Comparison of ENCODE assay signal across 23 cellular contexts in genomic region chr4:8114456-8115202, GRCh38. TPM values are rescaled to one million over a fixed set of nuclear protein-coding genes. Genes with fewer than 3 reads are reported as not detected.
DNase-seq lines count a peak whose midpoint lies in the region; ATAC-seq and TF ChIP-seq lines count a peak whose summit lies in the region.
"Had no signal": no experiment of that assay in that cellular context is flagged by ENCODE, and none has a peak within 500 bp of the region (broad histone marks: within the 10 kb centered on the region; RNA-seq: fewer than 3 reads in every experiment).

No MANE protein-coding gene starts in this region.

- H3K4me1 ChIP-seq in gastroesophageal sphincter (peaks cover 0 to 28% (median 0%) of the 10 kb centered on the region in 3 donors), mucosa of rectum (ENCODE audit: control insufficient read depth in 2 of 2, insufficient read depth in 2 of 2, low read length in 2 of 2) (peaks cover 29 to 36% of the 10 kb centered on the region in 2 donors), aorta (ENCODE audit: control insufficient read depth in 1 of 2, insufficient read depth in 2 of 2, low read length in 2 of 2) (no peaks in the 10 kb centered on the region)
- H3K4me1 ChIP-seq: prostate gland had no signal

- intact Hi-C loops in Right ventricle myocardium inferior (cut with DNase I): no loop called here
- intact Hi-C loops in cardiac septum (cut with DNase I): no loop called here
- intact Hi-C loops in aorta (cut with DNase I): no loop called here

- H3K36me3 ChIP-seq in gastroesophageal sphincter (no peaks in the 10 kb centered on the region), mucosa of rectum (ENCODE audit: control insufficient read depth in 2 of 2, insufficient read depth in 2 of 2, low read length in 2 of 2) (no peaks in the 10 kb centered on the region), aorta (ENCODE audit: control insufficient read depth in 1 of 2, insufficient read depth in 2 of 2, low read length in 1 of 2) (no peaks in the 10 kb centered on the region)
- H3K36me3 ChIP-seq: neutrophil, prostate gland had no signal

- H3K27ac ChIP-seq in gastroesophageal sphincter: peak overlapping the region in 1 of 4 donors; percentile 8
- peak overlapping the region; percentile 92 to 93 for H3K27ac ChIP-seq in mucosa of rectum (ENCODE audit: low read depth in 2 of 2, low read length in 2 of 2)
- H3K27ac ChIP-seq in aorta (ENCODE audit: low read depth in 1 of 2, low read length in 2 of 2): no peak overlapping the region
- H3K27ac ChIP-seq: neutrophil, prostate gland had no signal

- no peak for TF ChIP-seq EP300 in gastroesophageal sphincter (IDR thresholded peaks at IDR 0.05)

- H3K27me3 ChIP-seq in gastroesophageal sphincter (no peaks in the 10 kb centered on the region), mucosa of rectum (ENCODE audit: control insufficient read depth in 2 of 2, insufficient read depth in 2 of 2, low read length in 2 of 2) (no peaks in the 10 kb centered on the region), aorta (ENCODE audit: control insufficient read depth in 1 of 2, insufficient read depth in 2 of 2, low read length in 1 of 2) (no peaks in the 10 kb centered on the region)

- H3K9me3 ChIP-seq in gastroesophageal sphincter (no peaks in the 10 kb centered on the region), mucosa of rectum (ENCODE audit: control insufficient read depth in 2 of 2, low read length in 2 of 2) (no peaks in the 10 kb centered on the region), aorta (ENCODE audit: control insufficient read depth, low read length) (no peaks in the 10 kb centered on the region)
- H3K9me3 ChIP-seq: neutrophil, prostate gland had no signal

- no peak for TF ChIP-seq POLR2A in gastroesophageal sphincter (IDR thresholded peaks at IDR 0.05)

- no peak for ATAC-seq in Right ventricle myocardium inferior
- peak; percentile 3 for ATAC-seq in gastroesophageal sphincter
- peak; percentile 16 for ATAC-seq in aorta (ENCODE audit: low FRiP score)
- no peak for ATAC-seq in left lobe of liver
- no peak for ATAC-seq in HG03175 (IDR thresholded peaks at IDR 0.05; ENCODE audit: unreplicated experiment)
- ATAC-seq: activated CD4-positive, alpha-beta T cell treated with anti-CD3 and anti-CD28 coated beads for 36 hours; activated CD8-positive, alpha-beta T cell treated with anti-CD3 and anti-CD28 coated beads, Interleukin-2, amount 10 ng/mL, durations not matched to agents 7 days and 5 days; CD8-positive, alpha-beta T cell had no signal

- DNase-seq in Right ventricle myocardium inferior (ENCODE audit: missing footprints) (peak; percentile 60), cardiac septum (ENCODE audit: low spot score) (no peak), aorta (peak in 1 of 2 donors; percentile 27), left lobe of liver (ENCODE audit: low spot score) (no peak), hippocampal formation (lab: John Stamatoyannopoulos, UW) (no peak)
- DNase-seq: activated CD4-positive, alpha-beta T cell treated with anti-CD3 and anti-CD28 coated beads for 36 hours; activated CD8-positive, alpha-beta T cell treated with anti-CD3 and anti-CD28 coated beads, Interleukin-2, amount 10 ng/mL, durations not matched to agents 7 days and 5 days; anterior cingulate cortex; CD8-positive, alpha-beta T cell; central memory CD4-positive, alpha-beta T cell; GDM1; HCEC 1CT; KG1; MM.1S; NCI-H1417 treated with DMSO at 0.1 percent for 48 hours; NCI-H446 treated with DMSO at 0.1 percent for 48 hours; stimulated activated CD8-positive, alpha-beta memory T cell treated with anti-CD3 and anti-CD28 coated beads, Interleukin-4, amount 100 ng/mL, for 48 hours; trophoblast cell had no signal

- whole genome bisulfite sequencing in gastroesophageal sphincter (ENCODE audit: low coverage in 1 of 2), 2 donors: 40 to 65% methylated on average over 1 to 5 of the region's 21 CpGs
- 78 to 87% methylated on average over 21 of the region's 21 CpGs for WGBS in aorta, 2 donors

- no peak for TF ChIP-seq CTCF in gastroesophageal sphincter (IDR thresholded peaks at IDR 0.05)

- H3K4me3 ChIP-seq in gastroesophageal sphincter: no peak overlapping the region
- peak overlapping the region in 1 of 2 donors; percentile 9 for H3K4me3 ChIP-seq in mucosa of rectum (ENCODE audit: low read length in 2 of 2)
- H3K4me3 ChIP-seq in aorta (ENCODE audit: low read length in 2 of 2): no peak overlapping the region
- H3K4me3 ChIP-seq: prostate gland had no signal

- peak overlapping the region; percentile 56 to 62 for H3K9ac ChIP-seq in mucosa of rectum (ENCODE audit: low read depth in 1 of 2, low read length in 2 of 2)

RNA-seq across cellular contexts. Expression of gene ABLIM2, which starts 44.0 kb away (rescaled TPM):
- 24.9 TPM for total RNA-seq in Right ventricle myocardium inferior
- 22.6 TPM for total RNA-seq in cardiac septum
- total RNA-seq in gastroesophageal sphincter: 10 to 100 TPM in 1 of 4 donors, 1 to 10 TPM in 3; 5.0 to 13.5 (median 8.0) TPM
- 10 to 100 TPM; 15.4 to 20.2 TPM for total RNA-seq in aorta
- polyA plus RNA-seq in aorta: 1 to 10 TPM; 5.3 to 6.8 TPM
- 3.6 TPM for total RNA-seq in left lobe of liver

Comparison
In these comparisons a context has a peak if more than half of its experiments do, and no peak if none do; other contexts are left out.
1. ATAC-seq: peak in gastroesophageal sphincter (single experiment) and aorta (single experiment); none in Right ventricle myocardium inferior (single experiment), left lobe of liver (single experiment) and HG03175 (single experiment).
2. H3K27ac ChIP-seq: peak in mucosa of rectum (2 of 2); none in aorta (0 of 2).